ENCODE assay signal across 25 cellular contexts in the genomic region with DNA sequence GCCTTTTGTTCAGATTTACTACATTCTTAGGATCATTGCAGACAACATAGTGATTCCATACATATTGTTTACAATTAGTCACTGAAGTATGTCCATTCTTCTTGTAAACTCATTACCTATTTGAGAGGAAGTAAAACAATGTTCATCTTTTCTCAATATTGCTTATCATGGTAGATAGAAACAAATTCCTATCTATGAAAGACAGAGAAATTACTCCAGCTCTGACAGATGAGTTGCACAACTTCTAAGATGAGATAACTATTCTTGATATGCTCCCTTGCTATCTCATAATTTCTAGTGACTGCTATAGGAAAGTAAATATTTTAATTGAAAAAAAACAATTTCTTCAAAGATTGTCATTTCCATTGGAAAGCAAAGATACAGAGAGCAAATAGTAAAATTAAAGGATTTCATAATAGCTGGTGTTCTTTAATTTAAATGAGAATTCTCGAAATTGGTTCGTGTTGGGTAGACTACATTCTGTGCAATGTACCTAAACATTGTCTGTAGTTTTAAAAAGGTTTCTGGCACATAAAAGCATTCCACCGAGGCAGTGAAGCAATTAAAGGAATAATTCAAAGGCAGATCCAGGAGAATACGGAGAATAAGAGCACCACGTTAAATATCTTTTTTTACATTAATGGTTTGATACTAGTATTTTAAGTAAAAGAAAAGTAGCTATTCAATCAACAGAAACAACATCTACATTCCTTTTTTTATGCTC.
"Had no signal": no experiment of that assay in that cellular context is flagged by ENCODE, and none has a peak within 500 bp of the region (broad histone marks: within the 10 kb centered on the region; RNA-seq: fewer than 3 reads in every experiment).

No MANE protein-coding gene starts in this region.

- H3K27me3 ChIP-seq: adrenal gland, brain microvascular endothelial cell, cardiac muscle cell, SJSA1 had no signal

- H3K4me3 ChIP-seq: adrenal gland, cardiac muscle cell, K562, SJSA1 had no signal

- H3K4me1 ChIP-seq: adrenal gland, SJSA1 had no signal

- H3K36me3 ChIP-seq: adrenal gland, brain microvascular endothelial cell, cardiac muscle cell, SJSA1 had no signal

- H3K27ac ChIP-seq: adrenal gland, brain microvascular endothelial cell, cardiac muscle cell, SJSA1, VCaP had no signal

- H3K9me3 ChIP-seq: adrenal gland, SJSA1, SK-N-SH had no signal

- DNase-seq: activated B cell treated with CpG ODN at 0.5 μM for 24 hours; activated CD4-positive, alpha-beta memory T cell treated with anti-CD3 and anti-CD28 coated beads for 36 hours; activated CD4-positive, alpha-beta T cell treated with anti-CD3 and anti-CD28 coated beads for 4 hours; activated CD4-positive, alpha-beta T cell treated with anti-CD3 and anti-CD28 coated beads, Interleukin-2, amount 50 U/mL, for 1 hour; activated CD4-positive, CD25-positive, alpha-beta regulatory T cell treated with anti-CD3 and anti-CD28 coated beads, Interleukin-2, amount 50 U/mL, for 72 hours; activated CD8-positive, alpha-beta memory T cell treated with anti-CD3 and anti-CD28 coated beads, Interleukin-2, amount 50 U/mL, for 4 hours; activated gamma-delta T cell treated with Interleukin-2 at 50 U/mL for 16 hours; activated naive CD4-positive, alpha-beta T cell treated with anti-CD3 and anti-CD28 coated beads for 36 hours; activated T-cell treated with anti-CD3 and anti-CD28 coated beads for 4 hours; activated T-cell treated with anti-CD3 and anti-CD28 coated beads, Interleukin-2, amount 50 U/mL, for 4 hours; adrenal gland; anterior cingulate cortex; brain microvascular endothelial cell; NCI-H187; NCI-H2107; NCI-H2171; NCI-H446; NCI-H510A treated with DMSO at 0.1 percent for 48 hours; OCI-M1; Right ventricle myocardium superior; SK-N-SH had no signal
